ENCODE assay signal across 1 cellular context in the genomic region with DNA sequence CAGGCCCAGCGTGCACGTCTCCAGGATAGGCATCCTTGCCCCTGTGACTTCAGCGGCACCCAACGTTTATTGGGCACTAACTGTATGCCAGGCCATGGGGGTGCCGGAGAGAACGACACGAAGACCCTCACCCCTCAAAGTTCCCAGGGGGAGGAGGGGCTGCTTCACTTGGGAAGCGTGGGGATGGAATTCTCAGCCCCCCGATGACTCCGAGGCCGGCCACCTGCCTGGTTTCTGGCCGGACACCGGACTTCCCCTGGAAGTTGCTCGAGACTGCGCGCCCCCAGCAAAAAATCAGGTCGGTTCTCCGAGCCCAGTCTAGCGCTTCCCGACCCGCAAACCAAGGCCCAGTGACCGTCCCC.
TF ChIP-seq lines count a peak whose summit lies in the region.

No MANE protein-coding gene starts in this region.

TF ChIP-seq in SK-N-SH, 30 proteins besides CTCF, POLR2A, EP300 and RAD21 (continued from another document):
- TF ChIP-seq, protein P1, sequence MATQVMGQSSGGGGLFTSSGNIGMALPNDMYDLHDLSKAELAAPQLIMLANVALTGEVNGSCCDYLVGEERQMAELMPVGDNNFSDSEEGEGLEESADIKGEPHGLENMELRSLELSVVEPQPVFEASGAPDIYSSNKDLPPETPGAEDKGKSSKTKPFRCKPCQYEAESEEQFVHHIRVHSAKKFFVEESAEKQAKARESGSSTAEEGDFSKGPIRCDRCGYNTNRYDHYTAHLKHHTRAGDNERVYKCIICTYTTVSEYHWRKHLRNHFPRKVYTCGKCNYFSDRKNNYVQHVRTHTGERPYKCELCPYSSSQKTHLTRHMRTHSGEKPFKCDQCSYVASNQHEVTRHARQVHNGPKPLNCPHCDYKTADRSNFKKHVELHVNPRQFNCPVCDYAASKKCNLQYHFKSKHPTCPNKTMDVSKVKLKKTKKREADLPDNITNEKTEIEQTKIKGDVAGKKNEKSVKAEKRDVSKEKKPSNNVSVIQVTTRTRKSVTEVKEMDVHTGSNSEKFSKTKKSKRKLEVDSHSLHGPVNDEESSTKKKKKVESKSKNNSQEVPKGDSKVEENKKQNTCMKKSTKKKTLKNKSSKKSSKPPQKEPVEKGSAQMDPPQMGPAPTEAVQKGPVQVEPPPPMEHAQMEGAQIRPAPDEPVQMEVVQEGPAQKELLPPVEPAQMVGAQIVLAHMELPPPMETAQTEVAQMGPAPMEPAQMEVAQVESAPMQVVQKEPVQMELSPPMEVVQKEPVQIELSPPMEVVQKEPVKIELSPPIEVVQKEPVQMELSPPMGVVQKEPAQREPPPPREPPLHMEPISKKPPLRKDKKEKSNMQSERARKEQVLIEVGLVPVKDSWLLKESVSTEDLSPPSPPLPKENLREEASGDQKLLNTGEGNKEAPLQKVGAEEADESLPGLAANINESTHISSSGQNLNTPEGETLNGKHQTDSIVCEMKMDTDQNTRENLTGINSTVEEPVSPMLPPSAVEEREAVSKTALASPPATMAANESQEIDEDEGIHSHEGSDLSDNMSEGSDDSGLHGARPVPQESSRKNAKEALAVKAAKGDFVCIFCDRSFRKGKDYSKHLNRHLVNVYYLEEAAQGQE (IDR thresholded peaks at IDR 0.05; ENCODE audit: low read depth, low read length) = no peak
- TF ChIP-seq YY1 (IDR thresholded peaks at IDR 0.05; ENCODE audit: low read depth) = no peak
- no peak for TF ChIP-seq TCF12 (IDR thresholded peaks at IDR 0.05)
- TF ChIP-seq, protein P2, sequence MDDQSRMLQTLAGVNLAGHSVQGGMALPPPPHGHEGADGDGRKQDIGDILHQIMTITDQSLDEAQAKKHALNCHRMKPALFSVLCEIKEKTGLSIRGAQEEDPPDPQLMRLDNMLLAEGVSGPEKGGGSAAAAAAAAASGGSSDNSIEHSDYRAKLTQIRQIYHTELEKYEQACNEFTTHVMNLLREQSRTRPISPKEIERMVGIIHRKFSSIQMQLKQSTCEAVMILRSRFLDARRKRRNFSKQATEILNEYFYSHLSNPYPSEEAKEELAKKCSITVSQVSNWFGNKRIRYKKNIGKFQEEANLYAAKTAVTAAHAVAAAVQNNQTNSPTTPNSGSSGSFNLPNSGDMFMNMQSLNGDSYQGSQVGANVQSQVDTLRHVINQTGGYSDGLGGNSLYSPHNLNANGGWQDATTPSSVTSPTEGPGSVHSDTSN (IDR thresholded peaks at IDR 0.05) = no peak
